In genomic region chrX:46978341-46979291, GRCh38 we compare ENCODE assay signal across 8 cellular contexts.
DNase-seq lines count a peak whose midpoint lies in the region; ATAC-seq and TF ChIP-seq lines count a peak whose summit lies in the region.

No MANE protein-coding gene starts in this region.

- intact Hi-C loops in thyroid gland (cut with DNase I) = no loop called here

- H4K20me1 ChIP-seq in OCI-LY3 (ENCODE audit: insufficient read depth, low read length) = peaks cover 12% of the 10 kb centered on the region
- no peaks in the 10 kb centered on the region for H4K20me1 ChIP-seq in fibroblast of lung (ENCODE audit: control insufficient read depth, extremely low read depth, insufficient read depth, low read length)

- peak; percentile 53 for DNase-seq in GM10248 (ENCODE audit: extremely low spot score)
- DNase-seq in HT-29 (ENCODE audit: low spot score) = peak; percentile 92
- peak; percentile 66 for DNase-seq in activated T-cell treated with anti-CD3 and anti-CD28 coated beads for 1 hour (ENCODE audit: low read depth)
- DNase-seq in fibroblast of lung (ENCODE audit: low read depth in 2 of 2) = peak; percentile 55 to 86
- peak; percentile 18 for DNase-seq in non-pigmented ciliary epithelial cell (ENCODE audit: low read depth)
- DNase-seq in thyroid gland = peak; percentile 45 to 57

- H3K27me3 ChIP-seq in OCI-LY3 (ENCODE audit: low read depth, low read length) (no peaks in the 10 kb centered on the region), fibroblast of lung (ENCODE audit: control insufficient read depth, insufficient read depth, low read length) (no peaks in the 10 kb centered on the region), thyroid gland (no peaks in the 10 kb centered on the region)

- H3K27ac ChIP-seq in OCI-LY3 (ENCODE audit: low read length) (peak overlapping the region; percentile 69), fibroblast of lung (ENCODE audit: insufficient read depth, low read length) (peak overlapping the region; percentile 11), thyroid gland (no peak overlapping the region)

- ATAC-seq in GM21619 (IDR thresholded peaks at IDR 0.05; ENCODE audit: unreplicated experiment) = no peak

- 85 to 87% methylated on average over 8 of the region's 8 CpGs for whole genome bisulfite sequencing in thyroid gland, 2 donors

- TF ChIP-seq CTCF in GM10248 (IDR thresholded peaks at IDR 0.05; ENCODE audit: control extremely low read depth, extremely low read depth, low read depth, missing control alignments) (peak; percentile 71), OCI-LY3 (IDR thresholded peaks at IDR 0.05; ENCODE audit: low read depth, low read length) (peak; percentile 74), fibroblast of lung (conservative IDR thresholded peaks at IDR 0.05 in 1 of 2, IDR thresholded peaks at IDR 0.05 in 1 of 2; ENCODE audit: low read depth in 1 of 2, low read length in 2 of 2) (peak; percentile 49 to 65), thyroid gland (IDR thresholded peaks at IDR 0.05) (peak; percentile 18 to 47 (median 36))

- TF ChIP-seq POLR2A in thyroid gland (IDR thresholded peaks at IDR 0.05) = no peak

- H3K4me2 ChIP-seq in OCI-LY3 (ENCODE audit: low read length) (peak overlapping the region; percentile 67), fibroblast of lung (ENCODE audit: extremely low read depth, insufficient read depth, low read length) (peak overlapping the region; percentile 44)

- H3K36me3 ChIP-seq in OCI-LY3 (replicated peaks; ENCODE audit: low read depth, low read length) (peaks cover 10% of the 10 kb centered on the region), fibroblast of lung (ENCODE audit: control insufficient read depth, insufficient read depth, low read length) (no peaks in the 10 kb centered on the region), thyroid gland (no peaks in the 10 kb centered on the region)

- H3K9me3 ChIP-seq in OCI-LY3 (ENCODE audit: insufficient read depth, low read length) = no peaks in the 10 kb centered on the region
- H3K9me3 ChIP-seq in fibroblast of lung (ENCODE audit: control insufficient read depth, insufficient read depth, low read depth, low read length) = no peaks in the 10 kb centered on the region
- no peaks in the 10 kb centered on the region for H3K9me3 ChIP-seq in thyroid gland

- H3K4me3 ChIP-seq in OCI-LY3 (ENCODE audit: low read length) (peak overlapping the region; percentile 36), fibroblast of lung (replicated peaks in 1 of 4; ENCODE audit: control extremely low read depth in 1 of 4, insufficient read depth in 1 of 4, low read depth in 3 of 4, low read length in 4 of 4) (peak overlapping the region in 2 of 4 experiments; percentile 14 to 37), thyroid gland (replicated peaks in 1 of 3) (no peak overlapping the region)

- H2AFZ ChIP-seq in OCI-LY3 (ENCODE audit: low read depth, low read length) = no peak overlapping the region
- H2AFZ ChIP-seq in fibroblast of lung (ENCODE audit: low read length) = no peak overlapping the region

- POLR2A ChIA-PET in GM10248 (lab: Yijun Ruan, JAX) = no interaction called here

- CTCF ChIA-PET in GM10248 (lab: Yijun Ruan, JAX) = interaction anchor here (0.7 to 1.9 kb wide), 9 partner anchors 16 to 100 kb away, joined by 3 to 10 read pairs (median 5); partner anchors contain the start of gene JADE3

- peaks cover 54% of the 10 kb centered on the region for H3K4me1 ChIP-seq in OCI-LY3 (ENCODE audit: low read length)
- peaks cover 4% of the 10 kb centered on the region for H3K4me1 ChIP-seq in fibroblast of lung (ENCODE audit: control insufficient read depth, extremely low read depth, insufficient read depth, low read length)
- H3K4me1 ChIP-seq in thyroid gland = no peaks in the 10 kb centered on the region

- H3K79me2 ChIP-seq in OCI-LY3 (ENCODE audit: low read length) = peaks cover 100% of the 10 kb centered on the region
- no peaks in the 10 kb centered on the region for H3K79me2 ChIP-seq in fibroblast of lung (ENCODE audit: control insufficient read depth, insufficient read depth, low read length)

- H3K9ac ChIP-seq in OCI-LY3 (ENCODE audit: low read length) = peak overlapping the region; percentile 34
- no peak overlapping the region for H3K9ac ChIP-seq in fibroblast of lung (ENCODE audit: insufficient read depth, low read length)

Comparison
In these comparisons a context has a peak if more than half of its experiments do, and no peak if none do; other contexts are left out.
1. DNase-seq: peak in every context shown above with its lines; median percentile 92 in HT-29; 70 in fibroblast of lung; 66 in activated T-cell treated with anti-CD3 and anti-CD28 coated beads for 1 hour; 53 in GM10248; 51 in thyroid gland; 18 in non-pigmented ciliary epithelial cell.
2. H3K27ac ChIP-seq: peak in OCI-LY3 (single experiment) and fibroblast of lung (single experiment); none in thyroid gland (0 of 3).
3. Peak in every context shown above with its lines, with median percentiles within 50 percentile points of each other: CTCF ChIP-seq.